In genomic region chr7:90657481-90657880, GRCh38 we compare ENCODE assay signal across 29 cellular contexts.
"Had no signal": no experiment of that assay in that cellular context is flagged by ENCODE, and none has a peak within 500 bp of the region (broad histone marks: within the 10 kb centered on the region; RNA-seq: fewer than 3 reads in every experiment).

No MANE protein-coding gene starts in this region.

- ATAC-seq: activated CD4-positive, alpha-beta T cell treated with anti-CD3 and anti-CD28 coated beads for 36 hours; activated CD8-positive, alpha-beta memory T cell treated with anti-CD3 and anti-CD28 coated beads, Interleukin-2, amount 10 ng/mL, durations not matched to agents 7 days and 5 days; activated CD8-positive, alpha-beta T cell treated with anti-CD3 and anti-CD28 coated beads, Interleukin-2, amount 10 ng/mL, durations not matched to agents 7 days and 5 days; activated naive CD8-positive, alpha-beta T cell treated with anti-CD3 and anti-CD28 coated beads, Interleukin-2, amount 50 U/mL, for 24 hours; T-helper 17 cell had no signal

- FAIRE-seq: endometrium, endothelial cell of umbilical vein, frontal cortex had no signal

- DNase-seq: activated B cell treated with CpG ODN at 0.5 μM for 24 hours; activated CD4-positive, alpha-beta memory T cell treated with anti-CD3 and anti-CD28 coated beads for 36 hours; activated CD4-positive, alpha-beta T cell treated with anti-CD3 and anti-CD28 coated beads for 36 hours; activated CD4-positive, alpha-beta T cell treated with anti-CD3 and anti-CD28 coated beads, Interleukin-2, amount 10 ng/mL, durations not matched to agents 24 days and 14 days; activated CD4-positive, CD25-positive, alpha-beta regulatory T cell treated with anti-CD3 and anti-CD28 coated beads, Interleukin-2, amount 50 U/mL, for 72 hours; activated CD8-positive, alpha-beta memory T cell treated with anti-CD3 and anti-CD28 coated beads, Interleukin-2, amount 10 ng/mL, durations not matched to agents 7 days and 5 days; activated CD8-positive, alpha-beta memory T cell treated with anti-CD3 and anti-CD28 coated beads, Interleukin-2, amount 50 U/mL, for 4 hours; activated CD8-positive, alpha-beta T cell treated with anti-CD3 and anti-CD28 coated beads, Interleukin-2, amount 10 ng/mL, durations not matched to agents 7 days and 5 days; activated effector memory CD4-positive, alpha-beta T cell treated with anti-CD3 and anti-CD28 coated beads, Interleukin-2, amount 50 U/mL, for 16 hours; activated naive CD4-positive, alpha-beta T cell treated with anti-CD3 and anti-CD28 coated beads for 36 hours; activated naive CD8-positive, alpha-beta T cell treated with anti-CD3 and anti-CD28 coated beads for 36 hours; activated naive CD8-positive, alpha-beta T cell treated with anti-CD3 and anti-CD28 coated beads, Interleukin-2, amount 50 U/mL, for 24 hours; activated T-cell treated with anti-CD3 and anti-CD28 coated beads, Interleukin-2, amount 50 U/mL, for 1 hour; activated T-cell treated with anti-CD3 and anti-CD28 coated beads, Interleukin-2, amount 50 U/mL, for 48 hours; adrenal gland; central memory CD4-positive, alpha-beta T cell; cerebellar nuclear complex; colonic mucosa; effector CD8-positive, alpha-beta T cell; esophagus squamous epithelium; foreskin fibroblast; head of caudate nucleus; hippocampal formation; T-helper 17 cell; T1000; WERI-Rb-1 had no signal
